ENCODE assay signal across 1 cellular context in the genomic region with DNA sequence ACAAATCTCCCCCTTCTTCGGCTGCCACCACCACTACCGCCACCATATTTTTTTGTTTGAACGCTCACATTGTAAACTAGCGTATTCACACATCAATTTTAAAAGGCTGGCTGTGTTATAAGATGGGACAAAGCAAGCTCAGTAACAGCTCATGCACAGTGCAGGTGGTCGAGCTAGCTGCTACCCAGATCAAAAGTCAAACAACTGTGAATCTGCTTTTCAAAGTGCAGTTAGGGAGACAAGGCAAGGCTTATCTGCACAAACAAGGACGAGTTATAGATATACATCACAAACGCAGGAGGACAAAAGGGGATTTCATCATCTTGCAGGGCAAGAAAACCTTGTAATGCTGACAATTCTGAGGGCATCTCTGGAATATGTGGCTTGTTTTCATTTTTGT.
TF ChIP-seq lines count a peak whose summit lies in the region.

No MANE protein-coding gene starts in this region.

TF ChIP-seq in HepG2, 621 proteins besides CTCF, POLR2A, EP300 and RAD21 (continued from another document and continues in another):
- TF ChIP-seq, protein P1, sequence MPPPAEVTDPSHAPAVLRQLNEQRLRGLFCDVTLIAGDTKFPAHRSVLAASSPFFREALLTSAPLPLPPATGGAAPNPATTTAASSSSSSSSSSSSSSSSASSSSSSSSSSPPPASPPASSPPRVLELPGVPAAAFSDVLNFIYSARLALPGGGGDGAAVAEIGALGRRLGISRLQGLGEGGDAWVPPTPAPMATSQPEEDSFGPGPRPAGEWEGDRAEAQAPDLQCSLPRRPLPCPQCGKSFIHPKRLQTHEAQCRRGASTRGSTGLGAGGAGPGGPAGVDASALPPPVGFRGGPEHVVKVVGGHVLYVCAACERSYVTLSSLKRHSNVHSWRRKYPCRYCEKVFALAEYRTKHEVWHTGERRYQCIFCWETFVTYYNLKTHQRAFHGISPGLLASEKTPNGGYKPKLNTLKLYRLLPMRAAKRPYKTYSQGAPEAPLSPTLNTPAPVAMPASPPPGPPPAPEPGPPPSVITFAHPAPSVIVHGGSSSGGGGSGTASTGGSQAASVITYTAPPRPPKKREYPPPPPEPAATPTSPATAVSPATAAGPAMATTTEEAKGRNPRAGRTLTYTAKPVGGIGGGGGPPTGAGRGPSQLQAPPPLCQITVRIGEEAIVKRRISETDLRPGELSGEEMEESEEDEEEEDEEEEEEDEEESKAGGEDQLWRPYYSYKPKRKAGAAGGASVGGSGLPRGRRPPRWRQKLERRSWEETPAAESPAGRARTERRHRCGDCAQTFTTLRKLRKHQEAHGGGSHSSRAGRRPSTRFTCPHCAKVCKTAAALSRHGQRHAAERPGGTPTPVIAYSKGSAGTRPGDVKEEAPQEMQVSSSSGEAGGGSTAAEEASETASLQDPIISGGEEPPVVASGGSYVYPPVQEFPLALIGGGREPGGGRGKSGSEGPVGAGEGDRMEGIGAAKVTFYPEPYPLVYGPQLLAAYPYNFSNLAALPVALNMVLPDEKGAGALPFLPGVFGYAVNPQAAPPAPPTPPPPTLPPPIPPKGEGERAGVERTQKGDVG (CRISPR knock-in tag; IDR thresholded peaks at IDR 0.05; ENCODE audit: borderline replicate concordance): no peak
- no peak for TF ChIP-seq ZNF44 (CRISPR knock-in tag; IDR thresholded peaks at IDR 0.05)
- TF ChIP-seq, protein P2, sequence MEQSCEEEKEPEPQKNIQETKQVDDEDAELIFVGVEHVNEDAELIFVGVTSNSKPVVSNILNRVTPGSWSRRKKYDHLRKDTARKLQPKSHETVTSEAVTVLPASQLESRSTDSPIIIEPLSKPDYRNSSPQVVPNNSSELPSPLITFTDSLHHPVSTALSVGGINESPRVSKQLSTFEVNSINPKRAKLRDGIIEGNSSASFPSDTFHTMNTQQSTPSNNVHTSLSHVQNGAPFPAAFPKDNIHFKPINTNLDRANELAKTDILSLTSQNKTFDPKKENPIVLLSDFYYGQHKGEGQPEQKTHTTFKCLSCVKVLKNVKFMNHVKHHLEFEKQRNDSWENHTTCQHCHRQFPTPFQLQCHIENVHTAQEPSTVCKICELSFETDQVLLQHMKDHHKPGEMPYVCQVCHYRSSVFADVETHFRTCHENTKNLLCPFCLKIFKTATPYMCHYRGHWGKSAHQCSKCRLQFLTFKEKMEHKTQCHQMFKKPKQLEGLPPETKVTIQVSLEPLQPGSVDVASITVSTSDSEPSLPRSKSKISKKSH (CRISPR knock-in tag; IDR thresholded peaks at IDR 0.05; ENCODE audit: borderline replicate concordance): no peak
- no peak for TF ChIP-seq TBL1XR1 (IDR thresholded peaks at IDR 0.05; ENCODE audit: borderline replicate concordance, low read length, partially characterized antibody)
- TF ChIP-seq ZNF577 (CRISPR knock-in tag; IDR thresholded peaks at IDR 0.05; ENCODE audit: borderline replicate concordance, low read depth): no peak
- no peak for TF ChIP-seq NR1H2 (CRISPR knock-in tag; IDR thresholded peaks at IDR 0.05; ENCODE audit: borderline replicate concordance, low read depth)
- TF ChIP-seq, protein P3, sequence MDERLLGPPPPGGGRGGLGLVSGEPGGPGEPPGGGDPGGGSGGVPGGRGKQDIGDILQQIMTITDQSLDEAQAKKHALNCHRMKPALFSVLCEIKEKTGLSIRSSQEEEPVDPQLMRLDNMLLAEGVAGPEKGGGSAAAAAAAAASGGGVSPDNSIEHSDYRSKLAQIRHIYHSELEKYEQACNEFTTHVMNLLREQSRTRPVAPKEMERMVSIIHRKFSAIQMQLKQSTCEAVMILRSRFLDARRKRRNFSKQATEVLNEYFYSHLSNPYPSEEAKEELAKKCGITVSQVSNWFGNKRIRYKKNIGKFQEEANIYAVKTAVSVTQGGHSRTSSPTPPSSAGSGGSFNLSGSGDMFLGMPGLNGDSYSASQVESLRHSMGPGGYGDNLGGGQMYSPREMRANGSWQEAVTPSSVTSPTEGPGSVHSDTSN (CRISPR knock-in tag; IDR thresholded peaks at IDR 0.05): no peak
- TF ChIP-seq IRF2 (CRISPR knock-in tag; IDR thresholded peaks at IDR 0.05): peak; percentile 45; the same call in 1 of the 2 replicates
- TF ChIP-seq, protein P4, sequence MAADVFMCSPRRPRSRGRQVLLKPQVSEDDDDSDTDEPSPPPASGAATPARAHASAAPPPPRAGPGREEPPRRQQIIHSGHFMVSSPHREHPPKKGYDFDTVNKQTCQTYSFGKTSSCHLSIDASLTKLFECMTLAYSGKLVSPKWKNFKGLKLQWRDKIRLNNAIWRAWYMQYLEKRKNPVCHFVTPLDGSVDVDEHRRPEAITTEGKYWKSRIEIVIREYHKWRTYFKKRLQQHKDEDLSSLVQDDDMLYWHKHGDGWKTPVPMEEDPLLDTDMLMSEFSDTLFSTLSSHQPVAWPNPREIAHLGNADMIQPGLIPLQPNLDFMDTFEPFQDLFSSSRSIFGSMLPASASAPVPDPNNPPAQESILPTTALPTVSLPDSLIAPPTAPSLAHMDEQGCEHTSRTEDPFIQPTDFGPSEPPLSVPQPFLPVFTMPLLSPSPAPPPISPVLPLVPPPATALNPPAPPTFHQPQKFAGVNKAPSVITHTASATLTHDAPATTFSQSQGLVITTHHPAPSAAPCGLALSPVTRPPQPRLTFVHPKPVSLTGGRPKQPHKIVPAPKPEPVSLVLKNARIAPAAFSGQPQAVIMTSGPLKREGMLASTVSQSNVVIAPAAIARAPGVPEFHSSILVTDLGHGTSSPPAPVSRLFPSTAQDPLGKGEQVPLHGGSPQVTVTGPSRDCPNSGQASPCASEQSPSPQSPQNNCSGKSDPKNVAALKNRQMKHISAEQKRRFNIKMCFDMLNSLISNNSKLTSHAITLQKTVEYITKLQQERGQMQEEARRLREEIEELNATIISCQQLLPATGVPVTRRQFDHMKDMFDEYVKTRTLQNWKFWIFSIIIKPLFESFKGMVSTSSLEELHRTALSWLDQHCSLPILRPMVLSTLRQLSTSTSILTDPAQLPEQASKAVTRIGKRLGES (CRISPR knock-in tag; IDR thresholded peaks at IDR 0.05; ENCODE audit: borderline replicate concordance): no peak
- TF ChIP-seq, protein P5, sequence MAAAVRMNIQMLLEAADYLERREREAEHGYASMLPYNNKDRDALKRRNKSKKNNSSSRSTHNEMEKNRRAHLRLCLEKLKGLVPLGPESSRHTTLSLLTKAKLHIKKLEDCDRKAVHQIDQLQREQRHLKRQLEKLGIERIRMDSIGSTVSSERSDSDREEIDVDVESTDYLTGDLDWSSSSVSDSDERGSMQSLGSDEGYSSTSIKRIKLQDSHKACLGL (CRISPR knock-in tag; IDR thresholded peaks at IDR 0.05): no peak
- no peak for TF ChIP-seq ZKSCAN5 (CRISPR knock-in tag; IDR thresholded peaks at IDR 0.05)
- TF ChIP-seq, protein P6, sequence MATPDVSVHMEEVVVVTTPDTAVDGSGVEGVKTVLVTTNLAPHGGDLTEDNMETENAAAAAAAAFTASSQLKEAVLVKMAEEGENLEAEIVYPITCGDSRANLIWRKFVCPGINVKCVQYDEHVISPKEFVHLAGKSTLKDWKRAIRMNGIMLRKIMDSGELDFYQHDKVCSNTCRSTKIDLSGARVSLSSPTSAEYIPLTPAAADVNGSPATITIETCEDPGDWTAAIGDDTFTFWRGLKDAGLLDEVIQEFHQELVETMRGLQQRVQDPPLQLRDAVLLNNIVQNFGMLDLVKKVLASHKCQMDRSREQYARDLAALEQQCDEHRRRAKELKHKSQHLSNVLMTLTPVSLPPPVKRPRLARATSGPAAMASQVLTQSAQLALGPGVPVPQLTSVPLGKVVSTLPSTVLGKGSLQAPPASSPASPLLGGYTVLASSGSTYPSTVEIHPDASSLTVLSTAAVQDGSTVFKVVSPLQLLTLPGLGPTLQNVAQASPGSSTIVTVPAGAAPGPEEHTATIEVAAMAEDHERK (CRISPR knock-in tag; IDR thresholded peaks at IDR 0.05; ENCODE audit: low read depth): no peak
- TF ChIP-seq, protein P7, sequence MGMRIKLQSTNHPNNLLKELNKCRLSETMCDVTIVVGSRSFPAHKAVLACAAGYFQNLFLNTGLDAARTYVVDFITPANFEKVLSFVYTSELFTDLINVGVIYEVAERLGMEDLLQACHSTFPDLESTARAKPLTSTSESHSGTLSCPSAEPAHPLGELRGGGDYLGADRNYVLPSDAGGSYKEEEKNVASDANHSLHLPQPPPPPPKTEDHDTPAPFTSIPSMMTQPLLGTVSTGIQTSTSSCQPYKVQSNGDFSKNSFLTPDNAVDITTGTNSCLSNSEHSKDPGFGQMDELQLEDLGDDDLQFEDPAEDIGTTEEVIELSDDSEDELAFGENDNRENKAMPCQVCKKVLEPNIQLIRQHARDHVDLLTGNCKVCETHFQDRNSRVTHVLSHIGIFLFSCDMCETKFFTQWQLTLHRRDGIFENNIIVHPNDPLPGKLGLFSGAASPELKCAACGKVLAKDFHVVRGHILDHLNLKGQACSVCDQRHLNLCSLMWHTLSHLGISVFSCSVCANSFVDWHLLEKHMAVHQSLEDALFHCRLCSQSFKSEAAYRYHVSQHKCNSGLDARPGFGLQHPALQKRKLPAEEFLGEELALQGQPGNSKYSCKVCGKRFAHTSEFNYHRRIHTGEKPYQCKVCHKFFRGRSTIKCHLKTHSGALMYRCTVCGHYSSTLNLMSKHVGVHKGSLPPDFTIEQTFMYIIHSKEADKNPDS (CRISPR knock-in tag; IDR thresholded peaks at IDR 0.05): no peak
- TF ChIP-seq, protein P8, sequence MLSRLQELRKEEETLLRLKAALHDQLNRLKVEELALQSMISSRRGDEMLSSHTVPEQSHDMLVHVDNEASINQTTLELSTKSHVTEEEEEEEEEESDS (CRISPR knock-in tag; IDR thresholded peaks at IDR 0.05; ENCODE audit: borderline replicate concordance): no peak
- TF ChIP-seq HMG20B (CRISPR knock-in tag; conservative IDR thresholded peaks at IDR 0.05): peak; percentile 67; the same call in 1 of the 2 replicates
- TF ChIP-seq ZMYM2 (CRISPR knock-in tag; IDR thresholded peaks at IDR 0.05): no peak
- no peak for TF ChIP-seq NR2F6 (IDR thresholded peaks at IDR 0.05)
- TF ChIP-seq NR2F6 (CRISPR knock-in tag; IDR thresholded peaks at IDR 0.05): peak; percentile 73
- TF ChIP-seq ZNF850 (CRISPR knock-in tag; conservative IDR thresholded peaks at IDR 0.05): no peak
- no peak for TF ChIP-seq ZNF34 (CRISPR knock-in tag; IDR thresholded peaks at IDR 0.05; ENCODE audit: borderline replicate concordance)
- no peak for TF ChIP-seq ZNF3 (CRISPR knock-in tag; IDR thresholded peaks at IDR 0.05)
- no peak for TF ChIP-seq ZNF678 (CRISPR knock-in tag; IDR thresholded peaks at IDR 0.05)
- no peak for TF ChIP-seq ZNF24 (IDR thresholded peaks at IDR 0.05)
- no peak; the same call in 1 of the 2 replicates for TF ChIP-seq RXRA (CRISPR knock-in tag; IDR thresholded peaks at IDR 0.05)
- TF ChIP-seq, protein P9, sequence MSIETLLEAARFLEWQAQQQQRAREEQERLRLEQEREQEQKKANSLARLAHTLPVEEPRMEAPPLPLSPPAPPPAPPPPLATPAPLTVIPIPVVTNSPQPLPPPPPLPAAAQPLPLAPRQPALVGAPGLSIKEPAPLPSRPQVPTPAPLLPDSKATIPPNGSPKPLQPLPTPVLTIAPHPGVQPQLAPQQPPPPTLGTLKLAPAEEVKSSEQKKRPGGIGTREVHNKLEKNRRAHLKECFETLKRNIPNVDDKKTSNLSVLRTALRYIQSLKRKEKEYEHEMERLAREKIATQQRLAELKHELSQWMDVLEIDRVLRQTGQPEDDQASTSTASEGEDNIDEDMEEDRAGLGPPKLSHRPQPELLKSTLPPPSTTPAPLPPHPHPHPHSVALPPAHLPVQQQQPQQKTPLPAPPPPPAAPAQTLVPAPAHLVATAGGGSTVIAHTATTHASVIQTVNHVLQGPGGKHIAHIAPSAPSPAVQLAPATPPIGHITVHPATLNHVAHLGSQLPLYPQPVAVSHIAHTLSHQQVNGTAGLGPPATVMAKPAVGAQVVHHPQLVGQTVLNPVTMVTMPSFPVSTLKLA (IDR thresholded peaks at IDR 0.05): no peak; the same call in 1 of the 2 replicates
- no peak for TF ChIP-seq NR2F1 (CRISPR knock-in tag; IDR thresholded peaks at IDR 0.05)
- 0 out of 2 replicates have a peak, but pooled peaks have one; percentile 53 for TF ChIP-seq ZNF335 (CRISPR knock-in tag; IDR thresholded peaks at IDR 0.05)
- TF ChIP-seq TSC22D2 (CRISPR knock-in tag; IDR thresholded peaks at IDR 0.05; ENCODE audit: borderline replicate concordance): no peak
- no peak for TF ChIP-seq ZNF720 (CRISPR knock-in tag; IDR thresholded peaks at IDR 0.05)
- no peak for TF ChIP-seq ZNF234 (CRISPR knock-in tag; conservative IDR thresholded peaks at IDR 0.05)
- peak; percentile 62; the same call in 1 of the 2 replicates for TF ChIP-seq SIX1 (CRISPR knock-in tag; IDR thresholded peaks at IDR 0.05; ENCODE audit: borderline replicate concordance)
- TF ChIP-seq, protein P10, sequence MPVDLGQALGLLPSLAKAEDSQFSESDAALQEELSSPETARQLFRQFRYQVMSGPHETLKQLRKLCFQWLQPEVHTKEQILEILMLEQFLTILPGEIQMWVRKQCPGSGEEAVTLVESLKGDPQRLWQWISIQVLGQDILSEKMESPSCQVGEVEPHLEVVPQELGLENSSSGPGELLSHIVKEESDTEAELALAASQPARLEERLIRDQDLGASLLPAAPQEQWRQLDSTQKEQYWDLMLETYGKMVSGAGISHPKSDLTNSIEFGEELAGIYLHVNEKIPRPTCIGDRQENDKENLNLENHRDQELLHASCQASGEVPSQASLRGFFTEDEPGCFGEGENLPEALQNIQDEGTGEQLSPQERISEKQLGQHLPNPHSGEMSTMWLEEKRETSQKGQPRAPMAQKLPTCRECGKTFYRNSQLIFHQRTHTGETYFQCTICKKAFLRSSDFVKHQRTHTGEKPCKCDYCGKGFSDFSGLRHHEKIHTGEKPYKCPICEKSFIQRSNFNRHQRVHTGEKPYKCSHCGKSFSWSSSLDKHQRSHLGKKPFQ (CRISPR knock-in tag; IDR thresholded peaks at IDR 0.05; ENCODE audit: insufficient replicate concordance): no peak
- TF ChIP-seq, protein P11, sequence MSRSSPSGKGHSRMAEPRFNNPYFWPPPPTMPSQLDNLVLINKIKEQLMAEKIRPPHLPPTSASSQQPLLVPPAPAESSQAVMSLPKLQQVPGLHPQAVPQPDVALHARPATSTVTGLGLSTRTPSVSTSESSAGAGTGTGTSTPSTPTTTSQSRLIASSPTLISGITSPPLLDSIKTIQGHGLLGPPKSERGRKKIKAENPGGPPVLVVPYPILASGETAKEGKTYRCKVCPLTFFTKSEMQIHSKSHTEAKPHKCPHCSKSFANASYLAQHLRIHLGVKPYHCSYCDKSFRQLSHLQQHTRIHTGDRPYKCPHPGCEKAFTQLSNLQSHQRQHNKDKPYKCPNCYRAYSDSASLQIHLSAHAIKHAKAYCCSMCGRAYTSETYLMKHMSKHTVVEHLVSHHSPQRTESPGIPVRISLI (CRISPR knock-in tag; IDR thresholded peaks at IDR 0.05; ENCODE audit: borderline replicate concordance): no peak
- TF ChIP-seq ZNF124 (CRISPR knock-in tag; IDR thresholded peaks at IDR 0.05): peak; percentile 64; the same call in 1 of the 2 replicates
- no peak for TF ChIP-seq GLI4 (CRISPR knock-in tag; IDR thresholded peaks at IDR 0.05; ENCODE audit: borderline replicate concordance)
- no peak for TF ChIP-seq RARG (CRISPR knock-in tag; IDR thresholded peaks at IDR 0.05; ENCODE audit: low read depth)
- TF ChIP-seq FOXO1 (CRISPR knock-in tag; IDR thresholded peaks at IDR 0.05): peak; percentile 79
- peak; percentile 95; the same call in 1 of the 2 replicates for TF ChIP-seq ZNF292 (CRISPR knock-in tag; IDR thresholded peaks at IDR 0.05; ENCODE audit: borderline replicate concordance, low read depth)
- no peak for TF ChIP-seq RELA (CRISPR knock-in tag; IDR thresholded peaks at IDR 0.05)
- TF ChIP-seq, protein P12, sequence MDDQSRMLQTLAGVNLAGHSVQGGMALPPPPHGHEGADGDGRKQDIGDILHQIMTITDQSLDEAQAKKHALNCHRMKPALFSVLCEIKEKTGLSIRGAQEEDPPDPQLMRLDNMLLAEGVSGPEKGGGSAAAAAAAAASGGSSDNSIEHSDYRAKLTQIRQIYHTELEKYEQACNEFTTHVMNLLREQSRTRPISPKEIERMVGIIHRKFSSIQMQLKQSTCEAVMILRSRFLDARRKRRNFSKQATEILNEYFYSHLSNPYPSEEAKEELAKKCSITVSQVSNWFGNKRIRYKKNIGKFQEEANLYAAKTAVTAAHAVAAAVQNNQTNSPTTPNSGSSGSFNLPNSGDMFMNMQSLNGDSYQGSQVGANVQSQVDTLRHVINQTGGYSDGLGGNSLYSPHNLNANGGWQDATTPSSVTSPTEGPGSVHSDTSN (CRISPR knock-in tag; IDR thresholded peaks at IDR 0.05; ENCODE audit: borderline replicate concordance): no peak
- no peak for TF ChIP-seq PRMT3 (CRISPR knock-in tag; IDR thresholded peaks at IDR 0.05; ENCODE audit: borderline replicate concordance, low read depth)
